ENCODE assay signal across 8 cellular contexts in genomic region chr16:71526111-71526998, GRCh38. TPM values are rescaled to one million over a fixed set of nuclear protein-coding genes. Genes with fewer than 3 reads are reported as not detected.
DNase-seq lines count a peak whose midpoint lies in the region; ATAC-seq and TF ChIP-seq lines count a peak whose summit lies in the region.

CHST4 (plus strand) TSS chr16:71526426; CDS start chr16:71536678, 10,252 bp downstream.

- no peak within 1 kb of the TSS for H3K18ac ChIP-seq in IMR-90 (ENCODE audit: low read depth, low read length)

- no TSS peak for BruUV-seq in IMR-90 (replicated peaks; lab: Mats Ljungman, UMichigan)

- no peak within 1 kb of the TSS for H4K8ac ChIP-seq in IMR-90 (ENCODE audit: low read depth in 2 of 2, low read length in 2 of 2)

- TF ChIP-seq CTCF in IMR-90 (conservative IDR thresholded peaks at IDR 0.05; ENCODE audit: low read depth, low read length): no peak
- no peak for TF ChIP-seq CTCF in activated B cell treated with CpG ODN at 0.5 μM for 24 hours (IDR thresholded peaks at IDR 0.05)
- TF ChIP-seq CTCF in left lung (IDR thresholded peaks at IDR 0.05): no peak
- no peak for TF ChIP-seq CTCF in ascending aorta (IDR thresholded peaks at IDR 0.05)

- no peak within 1 kb of the TSS for H3K4me3 ChIP-seq in IMR-90 (ENCODE audit: insufficient read depth, low read depth, low read length)
- H3K4me3 ChIP-seq in left lung: no peak within 1 kb of the TSS
- H3K4me3 ChIP-seq in ascending aorta: no peak within 1 kb of the TSS

- no peaks in the 10 kb centered on the region for H3K9me3 Mint-ChIP-seq in activated B cell treated with CpG ODN at 0.5 μM for 24 hours

- H3K27me3 ChIP-seq in IMR-90 (ENCODE audit: control insufficient read depth, insufficient read depth, low read length): peaks cover 1% of the 10 kb centered on the region; the same call in 1 of the 2 replicates
- peaks cover 0 to 20% of the 10 kb centered on the region in 2 donors for H3K27me3 ChIP-seq in left lung
- H3K27me3 ChIP-seq in ascending aorta: no peaks in the 10 kb centered on the region

- no peak within 1 kb of the TSS for H3K27ac Mint-ChIP-seq in activated B cell treated with CpG ODN at 0.5 μM for 24 hours

- H4K91ac ChIP-seq in IMR-90 (ENCODE audit: insufficient read depth, low read depth, low read length): no peak within 1 kb of the TSS

- in situ Hi-C loops in IMR-90 (cut with MboI; ENCODE audit: low sequenced_read_pairs): no loop called here

- intact Hi-C loops in IMR-90 (cut with micrococcal nuclease) (no loop called here), activated B cell treated with CpG ODN at 0.5 μM for 24 hours (cut with micrococcal nuclease) (no loop called here), left lung (cut with DNase I) (no loop called here), ascending aorta (cut with DNase I) (no loop called here)

- H3K27ac ChIP-seq in IMR-90 (ENCODE audit: insufficient read depth, low read length) (no peak within 1 kb of the TSS), left lung (no peak within 1 kb of the TSS), ascending aorta (no peak within 1 kb of the TSS)

- ATAC-seq in IMR-90 (ENCODE audit: low read depth) (peak; percentile 95), activated B cell treated with CpG ODN at 0.5 μM for 24 hours (ENCODE audit: low read depth) (no peak), left lung (peak; percentile 74), GM21786 (IDR thresholded peaks at IDR 0.05; ENCODE audit: unreplicated experiment) (no peak), left lobe of liver (no peak)

- POLR2A ChIA-PET in IMR-90 (lab: Charles Lee; ENCODE audit: unreplicated experiment) (no interaction called here), activated B cell treated with CpG ODN at 0.5 μM for 24 hours (lab: Charles Lee) (no interaction called here)

- H3K4me1 Mint-ChIP-seq in activated B cell treated with CpG ODN at 0.5 μM for 24 hours: peaks cover 5% of the 10 kb centered on the region

- no peak within 1 kb of the TSS for H3K23ac ChIP-seq in IMR-90 (ENCODE audit: low read depth, low read length)

- no peaks in the 10 kb centered on the region for H3K36me3 Mint-ChIP-seq in activated B cell treated with CpG ODN at 0.5 μM for 24 hours (ENCODE audit: low read depth)

- no peak for TF ChIP-seq POLR2A in IMR-90 (IDR thresholded peaks at IDR 0.05; ENCODE audit: low read depth, low read length)

- no peak within 1 kb of the TSS for H2AK5ac ChIP-seq in IMR-90 (ENCODE audit: low read depth, low read length)

- peak within 1 kb of the TSS; percentile 73 for H2AFZ ChIP-seq in IMR-90 (replicated peaks; ENCODE audit: low read length, poor library complexity)

- no peaks in the 10 kb centered on the region for H4K20me1 ChIP-seq in IMR-90 (ENCODE audit: insufficient read depth, low read length)

- H3K14ac ChIP-seq in IMR-90 (replicated peaks; ENCODE audit: low read depth, low read length): no peak within 1 kb of the TSS

- H3K9me3 ChIP-seq in IMR-90 (ENCODE audit: control insufficient read depth, insufficient read depth, low read length) (no peaks in the 10 kb centered on the region), left lung (no peaks in the 10 kb centered on the region), ascending aorta (no peaks in the 10 kb centered on the region)

- 0% methylated on average over 6 of the region's 11 CpGs; no CpG with 5 or more reads in 1 of the 2 experiments for WGBS in IMR-90 (ENCODE audit: extremely low coverage in 2 of 2, insufficient read length in 1 of 2), 2 experiments

- no peak within 1 kb of the TSS for H2BK5ac ChIP-seq in IMR-90 (ENCODE audit: low read depth, low read length, poor library complexity, severe bottlenecking)

- no peak within 1 kb of the TSS for H2AK9ac ChIP-seq in IMR-90 (replicated peaks; ENCODE audit: low read depth, low read length, poor library complexity)

- CTCF ChIA-PET in IMR-90 (lab: Yijun Ruan, JAX): interaction anchor here (0.6 to 1.1 kb wide), 2 partner anchors 40 to 113 kb away, joined by 3 read pairs; no protein-coding TSS in a partner anchor
- CTCF ChIA-PET in activated B cell treated with CpG ODN at 0.5 μM for 24 hours (lab: Charles Lee): interaction anchor here (1.7 kb wide), 1 partner anchor 13 kb away, joined by 7 read pairs; no protein-coding TSS in a partner anchor

- H3K27me3 Mint-ChIP-seq in activated B cell treated with CpG ODN at 0.5 μM for 24 hours: peaks cover 33% of the 10 kb centered on the region

- H3K79me1 ChIP-seq in IMR-90 (ENCODE audit: low read depth in 1 of 2, low read length in 2 of 2): no peaks in the 10 kb centered on the region

- H3K4me1 ChIP-seq in IMR-90 (ENCODE audit: control insufficient read depth, insufficient read depth, low read length) (no peaks in the 10 kb centered on the region), left lung (no peaks in the 10 kb centered on the region), ascending aorta (no peaks in the 10 kb centered on the region)

- dilution Hi-C loops in IMR-90 (cut with HindIII; ENCODE audit: low sequenced_read_pairs, unreplicated experiment): no loop called here

- H3K4ac ChIP-seq in IMR-90 (ENCODE audit: low read depth, low read length): no peak within 1 kb of the TSS

- peak within 1 kb of the TSS; percentile 17 for H3K4me3 Mint-ChIP-seq in activated B cell treated with CpG ODN at 0.5 μM for 24 hours

- H2BK15ac ChIP-seq in IMR-90 (ENCODE audit: low read depth, low read length): no peak within 1 kb of the TSS

- no peak within 1 kb of the TSS for H2BK120ac ChIP-seq in IMR-90 (ENCODE audit: low read depth, low read length)

- H2BK20ac ChIP-seq in IMR-90 (ENCODE audit: low read depth, low read length): no peak within 1 kb of the TSS

- peak; percentile 53 for DNase-seq in D341Med (ENCODE audit: low spot score)
- peak; percentile 57 for DNase-seq in IMR-90
- DNase-seq in activated B cell treated with CpG ODN at 0.5 μM for 24 hours: no peak
- no peak for DNase-seq in left lung
- DNase-seq in ascending aorta (ENCODE audit: low spot score in 2 of 2): no peak
- no peak for DNase-seq in T-helper 9 cell
- DNase-seq in left lobe of liver (ENCODE audit: low spot score): no peak

- no peak within 1 kb of the TSS for H3K9ac ChIP-seq in IMR-90 (ENCODE audit: low read depth, low read length)

- no peak within 1 kb of the TSS for H3K56ac ChIP-seq in IMR-90 (ENCODE audit: extremely low read depth, insufficient read depth, low read length)

- H3K9me1 ChIP-seq in IMR-90 (ENCODE audit: insufficient read depth, low read length): no peaks in the 10 kb centered on the region

- no peak for TF ChIP-seq RAD21 in IMR-90 (IDR thresholded peaks at IDR 0.05; ENCODE audit: low read length)

- H3K4me2 ChIP-seq in IMR-90 (ENCODE audit: low read depth, low read length): peak within 1 kb of the TSS; percentile 43; the same call in 1 of the 2 replicates

- no peaks in the 10 kb centered on the region for H3K36me3 ChIP-seq in IMR-90 (ENCODE audit: control insufficient read depth, insufficient read depth, low read length)
- H3K36me3 ChIP-seq in left lung: no peaks in the 10 kb centered on the region
- no peaks in the 10 kb centered on the region for H3K36me3 ChIP-seq in ascending aorta

- no peak within 1 kb of the TSS for H4K5ac ChIP-seq in IMR-90 (ENCODE audit: low read depth, low read length)

TF ChIP-seq in IMR-90, 13 proteins besides CTCF, POLR2A, EP300 and RAD21:
- TF ChIP-seq CEBPB (IDR thresholded peaks at IDR 0.05; ENCODE audit: low read depth, low read length) (peak; percentile 13; the same call in 1 of the 2 replicates), RCOR1 (IDR thresholded peaks at IDR 0.05; ENCODE audit: insufficient replicate concordance, low read length) (no peak)

RNA-seq across cellular contexts. Expression of gene CHST4, which starts in this region (rescaled TPM):
- under 0.01 TPM in 1 of 2 replicates, not detected in the other for total RNA-seq in IMR-90 (2012; rRNA removed)
- polyA plus RNA-seq in IMR-90 (2012; rRNA removed): 0.04 TPM in 1 of 2 replicates, not detected in the other
- not detected in 2 replicates for polyA plus RNA-seq in IMR-90 (2012; cell fraction: cytosol; rRNA removed)
- not detected in 2 replicates for polyA plus RNA-seq in IMR-90 (2012; cell fraction: nucleus; rRNA removed; ENCODE audit: low replicate concordance)
- not detected in 2 replicates for total RNA-seq in activated B cell treated with CpG ODN at 0.5 μM for 24 hours
- under 1 TPM; 0.12 to 0.26 TPM for total RNA-seq in left lung
- not detected for total RNA-seq in ascending aorta
- total RNA-seq in left lobe of liver: 3.9 TPM

Comparison
In these comparisons a context has a peak if more than half of its experiments do, and no peak if none do; other contexts are left out.
1. Peak in DNase-seq, ATAC-seq and H3K4me2 ChIP-seq in IMR-90; RNA of the gene not detected or under 1 TPM.
2. Peak in ATAC-seq in left lung; RNA of the gene not detected or under 1 TPM.